8 cellular contexts compared by ENCODE assay signal in genomic region chr1:212514056-212514614, GRCh38.
DNase-seq lines count a peak whose midpoint lies in the region; ATAC-seq and TF ChIP-seq lines count a peak whose summit lies in the region.

No MANE protein-coding gene starts in this region.

- no peaks in the 10 kb centered on the region for H3K27me3 ChIP-seq in Caco-2 (replicated peaks; ENCODE audit: control insufficient read depth, insufficient read depth, low read length)

- H3K4me3 ChIP-seq in Caco-2 (ENCODE audit: low read depth, low read length), result no peak overlapping the region

- POLR2A ChIA-PET in Caco-2 (lab: Charles Lee), result no interaction called here

- H3K36me3 Mint-ChIP-seq in nephron progenitor cell (ENCODE audit: low read depth) (no peaks in the 10 kb centered on the region), Caco-2 (ENCODE audit: insufficient read depth, unreplicated experiment) (no peaks in the 10 kb centered on the region)

- no peaks in the 10 kb centered on the region for H3K9me3 ChIP-seq in Caco-2

- CTCF ChIA-PET in Caco-2 (lab: Charles Lee), result no interaction called here

- TF ChIP-seq CTCF in nephron progenitor cell (IDR thresholded peaks at IDR 0.05) (no peak), Caco-2 (IDR thresholded peaks at IDR 0.05; ENCODE audit: insufficient read depth in 1 of 2, low read depth in 1 of 2, low read length in 1 of 2, severe bottlenecking in 1 of 2, unreplicated experiment in 1 of 2) (no peak)

- ATAC-seq in GM19328 (IDR thresholded peaks at IDR 0.05; ENCODE audit: unreplicated experiment), result no peak

- H3K36me3 ChIP-seq in Caco-2 (ENCODE audit: control insufficient read depth, insufficient read depth, low read length), result no peaks in the 10 kb centered on the region

- intact Hi-C loops in Caco-2 (cut with micrococcal nuclease; ENCODE audit: unreplicated experiment), result no loop called here

- no peak overlapping the region for H3K27ac Mint-ChIP-seq in nephron progenitor cell
- no peak overlapping the region for H3K27ac Mint-ChIP-seq in Caco-2 (ENCODE audit: unreplicated experiment)

- H3K27me3 Mint-ChIP-seq in nephron progenitor cell (ENCODE audit: low read depth, poor library complexity) (peaks cover 42% of the 10 kb centered on the region), Caco-2 (ENCODE audit: insufficient read depth, unreplicated experiment) (no peaks in the 10 kb centered on the region)

- H3K4me1 ChIP-seq in Caco-2, result peaks cover 6% of the 10 kb centered on the region; the same call in 1 of the 2 replicates

- peaks cover 39% of the 10 kb centered on the region for H3K4me1 Mint-ChIP-seq in nephron progenitor cell
- peaks cover 10% of the 10 kb centered on the region for H3K4me1 Mint-ChIP-seq in Caco-2 (ENCODE audit: low read depth, unreplicated experiment)

- H3K9me3 Mint-ChIP-seq in nephron progenitor cell, result no peaks in the 10 kb centered on the region
- H3K9me3 Mint-ChIP-seq in Caco-2 (ENCODE audit: unreplicated experiment), result no peaks in the 10 kb centered on the region

- DNase-seq in EL (peak; percentile 76), NCI-H2171 (lab: John Stamatoyannopoulos, UW) (peak; percentile 12), dermis microvascular lymphatic vessel endothelial cell (ENCODE audit: low read depth in 2 of 2) (peak; percentile 58 to 87), nephron progenitor cell (peak; percentile 11), Caco-2 (no peak), SIG-M5 (lab: John Stamatoyannopoulos, UW) (no peak), SIG-M5 treated with dmso at 0.1 percent for 504 hours (lab: John Stamatoyannopoulos, UW; ENCODE audit: unreplicated experiment) (no peak)

- BruUV-seq in Caco-2 (replicated peaks; lab: Mats Ljungman, UMichigan), result no TSS peak

- no peak overlapping the region for H3K4me3 Mint-ChIP-seq in nephron progenitor cell
- no peak overlapping the region for H3K4me3 Mint-ChIP-seq in Caco-2 (ENCODE audit: unreplicated experiment)

Comparison
In these comparisons a context has a peak if more than half of its experiments do, and no peak if none do; other contexts are left out.
1. DNase-seq: peak in EL (single experiment), NCI-H2171 (single experiment), dermis microvascular lymphatic vessel endothelial cell (2 of 2) and nephron progenitor cell (single experiment); none in Caco-2 (0 of 2), SIG-M5 (single experiment) and SIG-M5 treated with dmso at 0.1 percent for 504 hours (single experiment).